ENCODE assay signal across 13 cellular contexts in the genomic region with DNA sequence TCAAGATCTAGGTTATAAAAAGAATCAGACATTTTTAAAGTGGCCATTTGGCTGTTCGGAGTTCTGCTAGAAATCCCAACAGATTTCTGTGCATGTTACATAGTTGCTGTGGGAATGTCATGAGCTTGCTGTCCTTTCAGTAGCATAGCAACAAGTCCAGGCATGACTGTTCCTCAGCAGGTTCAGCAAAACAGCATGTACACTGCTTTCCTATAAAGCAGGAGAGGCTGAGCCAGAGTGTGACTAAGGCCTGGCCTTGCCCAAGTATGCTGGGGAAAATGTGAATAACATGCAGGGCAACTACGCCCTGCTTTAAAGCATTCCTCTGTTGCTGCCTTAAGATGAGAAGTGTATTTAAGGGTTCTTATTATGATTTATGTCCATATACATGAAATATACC.
DNase-seq lines count a peak whose midpoint lies in the region; ATAC-seq and TF ChIP-seq lines count a peak whose summit lies in the region.
"Had no signal": no experiment of that assay in that cellular context is flagged by ENCODE, and none has a peak within 500 bp of the region (broad histone marks: within the 10 kb centered on the region; RNA-seq: fewer than 3 reads in every experiment).

No MANE protein-coding gene starts in this region.

- H3K36me3 ChIP-seq in PC-3 (ENCODE audit: low read depth, low read length) = no peaks in the 10 kb centered on the region

- TF ChIP-seq CTCF in PC-3 (conservative IDR thresholded peaks at IDR 0.05; ENCODE audit: low read depth, low read length) = no peak
- TF ChIP-seq CTCF in fibroblast of mammary gland (conservative IDR thresholded peaks at IDR 0.05; ENCODE audit: control insufficient read depth, insufficient read depth, low read depth, low read length) = no peak

- H3K4me2 ChIP-seq in PC-3 (ENCODE audit: low read length) = no peak overlapping the region

- H3K4me3 ChIP-seq in PC-3 (ENCODE audit: low read length) (no peak overlapping the region), fibroblast of mammary gland (ENCODE audit: control insufficient read depth, low read depth, low read length) (no peak overlapping the region)

- no peak overlapping the region; the same call in 1 of the 2 replicates for H2AFZ ChIP-seq in PC-3 (ENCODE audit: low read length)

- DNase-seq in ELR (ENCODE audit: low read depth) (peak; percentile 10), PC-3 (peak; percentile 81), fibroblast of mammary gland (ENCODE audit: low read depth) (peak; percentile 85), renal cortical epithelial cell (ENCODE audit: low read depth) (peak; percentile 51), KG1 (lab: John Stamatoyannopoulos, UW) (no peak), NOMO-1 treated with DMSO at 0.1 percent for 48 hours (lab: John Stamatoyannopoulos, UW; ENCODE audit: unreplicated experiment) (no peak), superior temporal gyrus (ENCODE audit: extremely low spot score) (no peak)
- no peak for DNase-seq in activated T-cell treated with anti-CD3 and anti-CD28 coated beads, Interleukin-2, amount 50 U/mL, for 1 hour
- DNase-seq: activated CD4-positive, alpha-beta T cell treated with anti-CD3 and anti-CD28 coated beads for 36 hours; erythroblast; GOT3; NCI-H1930 had no signal

- H3K27me3 ChIP-seq in PC-3 (ENCODE audit: low read length) = no peaks in the 10 kb centered on the region

- POLR2A ChIA-PET in PC-3 (lab: Charles Lee; ENCODE audit: unreplicated experiment) = no interaction called here

- no TSS peak for BruUV-seq in PC-3 (replicated peaks; lab: Mats Ljungman, UMichigan)

- H3K27ac ChIP-seq in PC-3 (ENCODE audit: low read length) = 0 out of 2 replicates have a peak overlapping the region, but pooled peaks have one; percentile 6

- CTCF ChIA-PET in PC-3 (lab: Charles Lee) = no interaction called here

- H3K79me2 ChIP-seq in PC-3 (ENCODE audit: low read length) = no peaks in the 10 kb centered on the region

- H3K9ac ChIP-seq in PC-3 (ENCODE audit: low read length) = no peak overlapping the region

- H3K4me1 ChIP-seq in PC-3 (ENCODE audit: insufficient read depth, low read length) = peaks cover 10% of the 10 kb centered on the region

- H3F3A ChIP-seq in PC-3 (ENCODE audit: low read length, unreplicated experiment) = no peaks in the 10 kb centered on the region

- H4K20me1 ChIP-seq in PC-3 (ENCODE audit: low read length) = no peaks in the 10 kb centered on the region

- no peaks in the 10 kb centered on the region for H3K9me2 ChIP-seq in PC-3 (replicated peaks; ENCODE audit: low read length)

- intact Hi-C loops in PC-3 (cut with micrococcal nuclease) = loop anchor here (2.0 to 10.0 kb wide), 4 partner anchors 34 to 112 kb away; no protein-coding TSS in a partner anchor

- ATAC-seq in PC-3 = peak; percentile 100
- ATAC-seq: activated CD4-positive, alpha-beta T cell treated with anti-CD3 and anti-CD28 coated beads for 36 hours; left lobe of liver had no signal

- H3K9me3 ChIP-seq in PC-3 (ENCODE audit: low read length) = no peaks in the 10 kb centered on the region

Comparison
In these comparisons a context has a peak if more than half of its experiments do, and no peak if none do; other contexts are left out.
1. DNase-seq: peak in ELR (single experiment), PC-3 (single experiment), fibroblast of mammary gland (single experiment) and renal cortical epithelial cell (single experiment); none in KG1 (single experiment), NOMO-1 treated with DMSO at 0.1 percent for 48 hours (single experiment), activated T-cell treated with anti-CD3 and anti-CD28 coated beads, Interleukin-2, amount 50 U/mL, for 1 hour (single experiment) and superior temporal gyrus (single experiment).